Comparison of ENCODE assay signal across 10 cellular contexts in the genomic region with DNA sequence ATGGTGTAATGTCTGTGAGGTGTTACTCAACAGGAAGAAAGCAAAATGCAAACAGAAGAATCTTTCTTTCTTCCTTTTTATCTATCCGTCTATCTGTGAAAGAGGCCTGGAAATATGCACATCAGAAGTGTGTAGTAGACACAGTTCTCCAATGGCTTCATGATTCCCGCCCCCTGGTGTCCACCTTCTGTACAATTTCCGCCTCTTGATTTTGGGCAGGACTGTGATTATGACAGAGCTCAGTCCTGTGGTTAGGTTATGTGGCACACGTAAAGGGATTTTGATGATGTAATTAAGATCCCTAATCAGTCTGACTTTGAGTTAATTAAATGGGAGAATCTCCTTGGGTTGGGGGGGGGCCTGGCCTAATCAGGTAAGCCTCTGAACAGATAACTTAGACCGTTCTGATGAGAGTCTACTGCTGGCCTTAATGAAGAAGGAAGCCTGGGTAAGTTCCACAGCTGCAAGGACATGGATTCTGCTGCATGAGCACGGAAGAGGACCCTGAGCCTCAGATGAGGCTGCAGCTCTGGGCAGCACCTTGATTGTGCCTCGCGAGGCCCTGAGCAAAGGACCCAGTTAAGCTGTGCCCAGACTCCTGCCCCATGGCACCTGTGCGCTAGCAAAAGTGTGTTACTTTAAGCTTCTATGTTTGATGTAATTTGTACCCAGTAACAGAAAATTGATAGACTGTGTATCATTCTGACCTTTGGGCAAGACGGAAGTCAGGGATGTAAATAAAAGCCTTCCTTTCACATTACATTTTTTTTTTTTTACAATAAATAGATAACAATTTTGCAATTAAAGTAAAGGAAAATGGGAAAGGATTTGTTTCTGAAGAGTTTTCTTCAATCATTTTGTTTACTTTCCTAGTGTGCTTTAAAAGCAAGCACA. TPM values are rescaled to one million over a fixed set of nuclear protein-coding genes. Genes with fewer than 3 reads are reported as not detected.
A peak's percentile ranks its signal among the peaks of the same experiment; 100 is the strongest.
DNase-seq lines count a peak whose midpoint lies in the region; ATAC-seq, FAIRE-seq and TF ChIP-seq lines count a peak whose summit lies in the region.
"Had no signal": no experiment of that assay in that cellular context is flagged by ENCODE, and none has a peak within 500 bp of the region (broad histone marks: within the 10 kb centered on the region; RNA-seq: fewer than 3 reads in every experiment).

No MANE protein-coding gene starts in this region.

- peak; percentile 7 for FAIRE-seq in TTC549 (lab: Jason Lieb, UNC)

- no peak overlapping the region for H3K27ac ChIP-seq in Karpas-422 (ENCODE audit: low read length)
- H3K27ac ChIP-seq in mucosa of rectum (ENCODE audit: low read depth in 2 of 2, low read length in 2 of 2) = peak overlapping the region; percentile 58 to 70
- H3K27ac ChIP-seq in CD8-positive, alpha-beta T cell (ENCODE audit: low read depth, low read length) = no peak overlapping the region

- H3K9me2 ChIP-seq in Karpas-422 (replicated peaks; ENCODE audit: insufficient read depth, low read length) = no peaks in the 10 kb centered on the region

- H3K27me3 ChIP-seq in Karpas-422 (ENCODE audit: low read length) = no peaks in the 10 kb centered on the region
- no peaks in the 10 kb centered on the region for H3K27me3 ChIP-seq in mucosa of rectum (ENCODE audit: control insufficient read depth in 2 of 2, insufficient read depth in 2 of 2, low read length in 2 of 2)
- H3K27me3 ChIP-seq in CD8-positive, alpha-beta T cell (ENCODE audit: insufficient read depth, low read length) = no peaks in the 10 kb centered on the region

- POLR2A ChIA-PET in CD8-positive, alpha-beta T cell (lab: Charles Lee) = no interaction called here

- no peak overlapping the region for H3K4me3 ChIP-seq in GM12865 (ENCODE audit: low read depth, low read length)
- no peak overlapping the region for H3K4me3 ChIP-seq in Karpas-422 (ENCODE audit: low read length)
- H3K4me3 ChIP-seq in mucosa of rectum (ENCODE audit: low read length in 2 of 2) = no peak overlapping the region
- H3K4me3 ChIP-seq in CD8-positive, alpha-beta T cell (ENCODE audit: low read depth, low read length) = no peak overlapping the region
- H3K4me3 ChIP-seq: lung had no signal

- H3K9me3 ChIP-seq in Karpas-422 (ENCODE audit: low read length) (no peaks in the 10 kb centered on the region), mucosa of rectum (ENCODE audit: control insufficient read depth in 2 of 2, low read length in 2 of 2) (no peaks in the 10 kb centered on the region)
- no peaks in the 10 kb centered on the region for H3K9me3 ChIP-seq in CD8-positive, alpha-beta T cell (ENCODE audit: low read length)

- intact Hi-C loops in CD8-positive, alpha-beta T cell (cut with DNase I, micrococcal nuclease) = no loop called here
- intact Hi-C loops in Right ventricle myocardium inferior (cut with DNase I) = no loop called here

- TF ChIP-seq CTCF in GM12865 (IDR thresholded peaks at IDR 0.05; ENCODE audit: insufficient read depth, low read depth, low read length, missing control alignments) = peak; percentile 50
- TF ChIP-seq CTCF in CD8-positive, alpha-beta T cell (IDR thresholded peaks at IDR 0.05) = no peak

- H3K27me3 Mint-ChIP-seq in CD8-positive, alpha-beta T cell (ENCODE audit: low read depth) = peaks cover 7% of the 10 kb centered on the region

- H2AFZ ChIP-seq in Karpas-422 (ENCODE audit: low read length) = no peak overlapping the region

- H3K36me3 Mint-ChIP-seq in CD8-positive, alpha-beta T cell = no peaks in the 10 kb centered on the region

- CTCF ChIA-PET in CD8-positive, alpha-beta T cell (lab: Charles Lee) = interaction anchor here (0.7 to 1.6 kb wide), 3 partner anchors 16 to 67 kb away, joined by 3 to 5 read pairs (median 4); no protein-coding TSS in a partner anchor

- no peaks in the 10 kb centered on the region for H3K4me1 Mint-ChIP-seq in CD8-positive, alpha-beta T cell (ENCODE audit: low read depth)

- no peak overlapping the region for H3K4me3 Mint-ChIP-seq in CD8-positive, alpha-beta T cell
- H3K4me3 Mint-ChIP-seq: activated T-cell treated with anti-CD3 and anti-CD28 coated beads, Interleukin-2, amount 50 U/mL, for 24 hours had no signal

- peaks cover 4% of the 10 kb centered on the region for H3K9me3 Mint-ChIP-seq in CD8-positive, alpha-beta T cell

- peak; percentile 68 for DNase-seq in GM12865 (ENCODE audit: low read depth)
- DNase-seq in Karpas-422 = peak; percentile 74
- DNase-seq in CD8-positive, alpha-beta T cell = no peak
- no peak for DNase-seq in activated CD8-positive, alpha-beta memory T cell treated with anti-CD3 and anti-CD28 coated beads for 24 hours
- DNase-seq in Right ventricle myocardium inferior (ENCODE audit: missing footprints) = no peak
- no peak for DNase-seq in pons (ENCODE audit: low spot score)
- DNase-seq: activated T-cell treated with anti-CD3 and anti-CD28 coated beads, Interleukin-2, amount 50 U/mL, for 24 hours had no signal

- no peaks in the 10 kb centered on the region for H3K36me3 ChIP-seq in Karpas-422 (ENCODE audit: insufficient read depth, low read length)
- H3K36me3 ChIP-seq in mucosa of rectum (ENCODE audit: control insufficient read depth in 2 of 2, insufficient read depth in 2 of 2, low read length in 2 of 2) = no peaks in the 10 kb centered on the region
- H3K36me3 ChIP-seq in CD8-positive, alpha-beta T cell (ENCODE audit: insufficient read depth, low read length) = no peaks in the 10 kb centered on the region

- no peak overlapping the region for H3K4me2 ChIP-seq in Karpas-422 (ENCODE audit: low read depth, low read length, poor library complexity, severe bottlenecking)

- no peaks in the 10 kb centered on the region for H3K4me1 ChIP-seq in Karpas-422 (ENCODE audit: low read length)
- peaks cover 3 to 13% of the 10 kb centered on the region in 2 donors for H3K4me1 ChIP-seq in mucosa of rectum (ENCODE audit: control insufficient read depth in 2 of 2, insufficient read depth in 2 of 2, low read length in 2 of 2)
- H3K4me1 ChIP-seq in CD8-positive, alpha-beta T cell (ENCODE audit: insufficient read depth, low read length) = no peaks in the 10 kb centered on the region

- no peak overlapping the region for H3K27ac Mint-ChIP-seq in CD8-positive, alpha-beta T cell
- H3K27ac Mint-ChIP-seq: activated T-cell treated with anti-CD3 and anti-CD28 coated beads, Interleukin-2, amount 50 U/mL, for 24 hours had no signal

- ATAC-seq in CD8-positive, alpha-beta T cell = no peak
- no peak for ATAC-seq in Right ventricle myocardium inferior

- no peak overlapping the region for H3K9ac ChIP-seq in Karpas-422 (ENCODE audit: low read length)
- H3K9ac ChIP-seq in mucosa of rectum (ENCODE audit: low read depth in 1 of 2, low read length in 2 of 2) = no peak overlapping the region

- no peaks in the 10 kb centered on the region for H4K20me1 ChIP-seq in Karpas-422 (ENCODE audit: insufficient read depth, low read depth, low read length)

- H3K79me2 ChIP-seq in Karpas-422 (ENCODE audit: low read length) = no peaks in the 10 kb centered on the region

RNA-seq across cellular contexts. Expression of a gene that starts 11.3 kb away (rescaled TPM):
- total RNA-seq in Karpas-422 (2014; rRNA removed; shearing (Covaris generic); ENCODE audit: low replicate concordance) = not detected in 2 replicates
- not detected for total RNA-seq in CD8-positive, alpha-beta T cell
- 0.24 TPM for total RNA-seq in Right ventricle myocardium inferior

Comparison
In these comparisons a context has a peak if more than half of its experiments do, and no peak if none do; other contexts are left out.
1. DNase-seq: peak in GM12865 (single experiment) and Karpas-422 (single experiment); none in CD8-positive, alpha-beta T cell (0 of 7), activated CD8-positive, alpha-beta memory T cell treated with anti-CD3 and anti-CD28 coated beads for 24 hours (single experiment), Right ventricle myocardium inferior (single experiment) and pons (single experiment).
2. H3K27ac ChIP-seq: peak in mucosa of rectum (2 of 2); none in Karpas-422 (single experiment) and CD8-positive, alpha-beta T cell (single experiment).